In the genomic region with DNA sequence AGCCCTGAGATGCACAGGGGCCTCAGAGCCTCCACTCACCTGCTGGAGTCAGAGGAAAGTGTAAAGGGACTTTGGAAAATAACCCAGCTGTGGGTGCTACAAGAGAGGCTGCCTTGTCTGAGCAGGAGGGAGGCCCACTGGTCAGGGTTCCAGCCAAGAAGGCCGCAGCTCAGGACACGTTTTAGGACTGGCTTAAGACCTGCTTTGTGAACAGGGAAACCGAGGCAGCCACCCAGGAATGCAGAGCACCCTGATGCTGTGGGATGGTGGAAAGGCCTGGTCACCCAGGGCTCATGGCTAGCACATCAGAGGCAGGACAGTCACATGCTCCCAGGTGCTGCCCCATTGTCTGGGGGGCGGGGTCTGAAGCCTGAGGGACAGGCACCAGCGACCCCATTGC, we compare ENCODE assay signal across 10 cellular contexts.
"Had no signal": no experiment of that assay in that cellular context is flagged by ENCODE, and none has a peak within 500 bp of the region (broad histone marks: within the 10 kb centered on the region; RNA-seq: fewer than 3 reads in every experiment).

No MANE protein-coding gene starts in this region.

- H3K36me3 ChIP-seq: HAP-1 had no signal

- FAIRE-seq: H1, H54 had no signal

- H3K4me3 Mint-ChIP-seq: H9, HFFc6 had no signal

- H3K27ac Mint-ChIP-seq: H9, HFFc6 had no signal

- H2AFZ ChIP-seq: GM23248 had no signal

- H3K27ac ChIP-seq: GM23248 had no signal

- H3K9me3 Mint-ChIP-seq: H9, HFFc6 had no signal

- H3K9ac ChIP-seq: GM23248 had no signal

- H3K4me3 ChIP-seq: GM23248, HAP-1 had no signal

- ATAC-seq: HCT116 had no signal

- H3K4me1 ChIP-seq: HAP-1 had no signal

- DNase-seq: GM23248, GOT3, H7, H9, HCEC 1CT, HFFc6 had no signal

- H3K9me3 ChIP-seq: HAP-1 had no signal
